Comparison of ENCODE assay signal across 1 cellular context in the genomic region with DNA sequence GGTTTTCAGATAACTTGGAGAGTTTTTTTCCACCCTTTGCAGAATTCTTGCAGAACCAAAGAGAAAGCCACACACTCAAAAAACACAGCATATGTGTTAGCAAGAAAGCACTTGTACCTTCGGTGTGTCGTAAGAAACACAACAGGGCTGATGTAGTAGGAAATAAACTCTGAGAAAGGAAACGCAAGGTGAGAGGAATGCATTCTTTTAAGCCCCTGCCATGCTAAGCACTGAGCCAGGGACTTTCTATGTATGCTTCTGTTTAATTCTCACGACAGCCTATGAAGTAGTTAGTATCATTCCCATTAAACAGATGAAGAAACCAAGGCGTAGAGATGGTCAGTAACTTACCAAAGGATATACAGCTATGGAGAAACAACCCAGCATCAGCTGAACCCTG.
TF ChIP-seq lines count a peak whose summit lies in the region.

No MANE protein-coding gene starts in this region.

TF ChIP-seq in GM23338, 12 proteins besides CTCF, POLR2A, EP300 and RAD21 (continued from another document):
- TF ChIP-seq, protein P1, sequence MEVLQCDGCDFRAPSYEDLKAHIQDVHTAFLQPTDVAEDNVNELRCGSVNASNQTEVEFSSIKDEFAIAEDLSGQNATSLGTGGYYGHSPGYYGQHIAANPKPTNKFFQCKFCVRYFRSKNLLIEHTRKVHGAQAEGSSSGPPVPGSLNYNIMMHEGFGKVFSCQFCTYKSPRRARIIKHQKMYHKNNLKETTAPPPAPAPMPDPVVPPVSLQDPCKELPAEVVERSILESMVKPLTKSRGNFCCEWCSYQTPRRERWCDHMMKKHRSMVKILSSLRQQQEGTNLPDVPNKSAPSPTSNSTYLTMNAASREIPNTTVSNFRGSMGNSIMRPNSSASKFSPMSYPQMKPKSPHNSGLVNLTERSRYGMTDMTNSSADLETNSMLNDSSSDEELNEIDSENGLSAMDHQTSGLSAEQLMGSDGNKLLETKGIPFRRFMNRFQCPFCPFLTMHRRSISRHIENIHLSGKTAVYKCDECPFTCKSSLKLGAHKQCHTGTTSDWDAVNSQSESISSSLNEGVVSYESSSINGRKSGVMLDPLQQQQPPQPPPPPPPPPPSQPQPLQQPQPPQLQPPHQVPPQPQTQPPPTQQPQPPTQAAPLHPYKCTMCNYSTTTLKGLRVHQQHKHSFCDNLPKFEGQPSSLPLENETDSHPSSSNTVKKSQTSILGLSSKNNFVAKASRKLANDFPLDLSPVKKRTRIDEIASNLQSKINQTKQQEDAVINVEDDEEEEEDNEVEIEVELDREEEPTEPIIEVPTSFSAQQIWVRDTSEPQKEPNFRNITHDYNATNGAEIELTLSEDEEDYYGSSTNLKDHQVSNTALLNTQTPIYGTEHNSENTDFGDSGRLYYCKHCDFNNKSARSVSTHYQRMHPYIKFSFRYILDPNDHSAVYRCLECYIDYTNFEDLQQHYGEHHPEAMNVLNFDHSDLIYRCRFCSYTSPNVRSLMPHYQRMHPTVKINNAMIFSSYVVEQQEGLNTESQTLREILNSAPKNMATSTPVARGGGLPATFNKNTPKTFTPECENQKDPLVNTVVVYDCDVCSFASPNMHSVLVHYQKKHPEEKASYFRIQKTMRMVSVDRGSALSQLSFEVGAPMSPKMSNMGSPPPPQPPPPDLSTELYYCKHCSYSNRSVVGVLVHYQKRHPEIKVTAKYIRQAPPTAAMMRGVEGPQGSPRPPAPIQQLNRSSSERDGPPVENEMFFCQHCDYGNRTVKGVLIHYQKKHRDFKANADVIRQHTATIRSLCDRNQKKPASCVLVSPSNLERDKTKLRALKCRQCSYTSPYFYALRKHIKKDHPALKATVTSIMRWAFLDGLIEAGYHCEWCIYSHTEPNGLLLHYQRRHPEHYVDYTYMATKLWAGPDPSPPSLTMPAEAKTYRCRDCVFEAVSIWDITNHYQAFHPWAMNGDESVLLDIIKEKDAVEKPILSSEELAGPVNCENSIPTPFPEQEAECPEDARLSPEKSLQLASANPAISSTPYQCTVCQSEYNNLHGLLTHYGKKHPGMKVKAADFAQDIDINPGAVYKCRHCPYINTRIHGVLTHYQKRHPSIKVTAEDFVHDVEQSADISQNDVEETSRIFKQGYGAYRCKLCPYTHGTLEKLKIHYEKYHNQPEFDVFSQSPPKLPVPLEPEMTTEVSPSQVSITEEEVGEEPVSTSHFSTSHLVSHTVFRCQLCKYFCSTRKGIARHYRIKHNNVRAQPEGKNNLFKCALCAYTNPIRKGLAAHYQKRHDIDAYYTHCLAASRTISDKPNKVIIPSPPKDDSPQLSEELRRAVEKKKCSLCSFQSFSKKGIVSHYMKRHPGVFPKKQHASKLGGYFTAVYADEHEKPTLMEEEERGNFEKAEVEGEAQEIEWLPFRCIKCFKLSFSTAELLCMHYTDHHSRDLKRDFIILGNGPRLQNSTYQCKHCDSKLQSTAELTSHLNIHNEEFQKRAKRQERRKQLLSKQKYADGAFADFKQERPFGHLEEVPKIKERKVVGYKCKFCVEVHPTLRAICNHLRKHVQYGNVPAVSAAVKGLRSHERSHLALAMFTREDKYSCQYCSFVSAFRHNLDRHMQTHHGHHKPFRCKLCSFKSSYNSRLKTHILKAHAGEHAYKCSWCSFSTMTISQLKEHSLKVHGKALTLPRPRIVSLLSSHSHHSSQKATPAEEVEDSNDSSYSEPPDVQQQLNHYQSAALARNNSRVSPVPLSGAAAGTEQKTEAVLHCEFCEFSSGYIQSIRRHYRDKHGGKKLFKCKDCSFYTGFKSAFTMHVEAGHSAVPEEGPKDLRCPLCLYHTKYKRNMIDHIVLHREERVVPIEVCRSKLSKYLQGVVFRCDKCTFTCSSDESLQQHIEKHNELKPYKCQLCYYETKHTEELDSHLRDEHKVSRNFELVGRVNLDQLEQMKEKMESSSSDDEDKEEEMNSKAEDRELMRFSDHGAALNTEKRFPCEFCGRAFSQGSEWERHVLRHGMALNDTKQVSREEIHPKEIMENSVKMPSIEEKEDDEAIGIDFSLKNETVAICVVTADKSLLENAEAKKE (CRISPR knock-in tag; IDR thresholded peaks at IDR 0.05) = no peak
- TF ChIP-seq ZNF331 (CRISPR knock-in tag; IDR thresholded peaks at IDR 0.05; ENCODE audit: low read depth) (no peak), CREB1 (CRISPR knock-in tag; IDR thresholded peaks at IDR 0.05; ENCODE audit: low read depth) (no peak), EZH2phosphoT487 (IDR thresholded peaks at IDR 0.05; ENCODE audit: unreplicated experiment) (no peak), NANOG (IDR thresholded peaks at IDR 0.05; ENCODE audit: borderline replicate concordance) (no peak)
- TF ChIP-seq, protein P2, sequence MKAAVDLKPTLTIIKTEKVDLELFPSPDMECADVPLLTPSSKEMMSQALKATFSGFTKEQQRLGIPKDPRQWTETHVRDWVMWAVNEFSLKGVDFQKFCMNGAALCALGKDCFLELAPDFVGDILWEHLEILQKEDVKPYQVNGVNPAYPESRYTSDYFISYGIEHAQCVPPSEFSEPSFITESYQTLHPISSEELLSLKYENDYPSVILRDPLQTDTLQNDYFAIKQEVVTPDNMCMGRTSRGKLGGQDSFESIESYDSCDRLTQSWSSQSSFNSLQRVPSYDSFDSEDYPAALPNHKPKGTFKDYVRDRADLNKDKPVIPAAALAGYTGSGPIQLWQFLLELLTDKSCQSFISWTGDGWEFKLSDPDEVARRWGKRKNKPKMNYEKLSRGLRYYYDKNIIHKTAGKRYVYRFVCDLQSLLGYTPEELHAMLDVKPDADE (IDR thresholded peaks at IDR 0.05) = no peak
- TF ChIP-seq, protein P3, sequence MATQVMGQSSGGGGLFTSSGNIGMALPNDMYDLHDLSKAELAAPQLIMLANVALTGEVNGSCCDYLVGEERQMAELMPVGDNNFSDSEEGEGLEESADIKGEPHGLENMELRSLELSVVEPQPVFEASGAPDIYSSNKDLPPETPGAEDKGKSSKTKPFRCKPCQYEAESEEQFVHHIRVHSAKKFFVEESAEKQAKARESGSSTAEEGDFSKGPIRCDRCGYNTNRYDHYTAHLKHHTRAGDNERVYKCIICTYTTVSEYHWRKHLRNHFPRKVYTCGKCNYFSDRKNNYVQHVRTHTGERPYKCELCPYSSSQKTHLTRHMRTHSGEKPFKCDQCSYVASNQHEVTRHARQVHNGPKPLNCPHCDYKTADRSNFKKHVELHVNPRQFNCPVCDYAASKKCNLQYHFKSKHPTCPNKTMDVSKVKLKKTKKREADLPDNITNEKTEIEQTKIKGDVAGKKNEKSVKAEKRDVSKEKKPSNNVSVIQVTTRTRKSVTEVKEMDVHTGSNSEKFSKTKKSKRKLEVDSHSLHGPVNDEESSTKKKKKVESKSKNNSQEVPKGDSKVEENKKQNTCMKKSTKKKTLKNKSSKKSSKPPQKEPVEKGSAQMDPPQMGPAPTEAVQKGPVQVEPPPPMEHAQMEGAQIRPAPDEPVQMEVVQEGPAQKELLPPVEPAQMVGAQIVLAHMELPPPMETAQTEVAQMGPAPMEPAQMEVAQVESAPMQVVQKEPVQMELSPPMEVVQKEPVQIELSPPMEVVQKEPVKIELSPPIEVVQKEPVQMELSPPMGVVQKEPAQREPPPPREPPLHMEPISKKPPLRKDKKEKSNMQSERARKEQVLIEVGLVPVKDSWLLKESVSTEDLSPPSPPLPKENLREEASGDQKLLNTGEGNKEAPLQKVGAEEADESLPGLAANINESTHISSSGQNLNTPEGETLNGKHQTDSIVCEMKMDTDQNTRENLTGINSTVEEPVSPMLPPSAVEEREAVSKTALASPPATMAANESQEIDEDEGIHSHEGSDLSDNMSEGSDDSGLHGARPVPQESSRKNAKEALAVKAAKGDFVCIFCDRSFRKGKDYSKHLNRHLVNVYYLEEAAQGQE (IDR thresholded peaks at IDR 0.05; ENCODE audit: unreplicated experiment) = no peak
